Comparison of ENCODE assay signal across 7 cellular contexts in genomic region chrX:132092439-132093065, GRCh38. TPM values are rescaled to one million over a fixed set of nuclear protein-coding genes. Genes with fewer than 3 reads are reported as not detected.
DNase-seq lines count a peak whose midpoint lies in the region; FAIRE-seq and TF ChIP-seq lines count a peak whose summit lies in the region.

No MANE protein-coding gene starts in this region.

- POLR2A ChIA-PET in HEK293 (lab: Yijun Ruan, JAX) (interaction anchor here (1.0 kb wide), 1 partner anchor 127 kb away, joined by 3 read pairs; the partner anchor contains the start of gene RAP2C), MCF 10A (lab: Yijun Ruan, JAX) (interaction anchor here (0.6 to 1.5 kb wide), 3 partner anchors 118 to 175 kb away, joined by 3 to 17 read pairs (median 4); partner anchors contain the start of gene RAP2C)

- no peak overlapping the region for H3K4me3 ChIP-seq in HEK293 (ENCODE audit: low read depth, low read length)
- no peak overlapping the region for H3K4me3 ChIP-seq in kidney (ENCODE audit: low read length in 2 of 2)

- peak; percentile 6 for DNase-seq in NCI-H1417 treated with DMSO at 0.1 percent for 48 hours (lab: John Stamatoyannopoulos, UW)
- DNase-seq in UCSD-AML1 (lab: John Stamatoyannopoulos, UW; ENCODE audit: unreplicated experiment): peak; percentile 33
- peak; percentile 73 for DNase-seq in MCF 10A (ENCODE audit: unreplicated experiment)
- DNase-seq in kidney: no peak
- peak; percentile 1 to 9 (median 8) for DNase-seq in stimulated activated CD4-positive, alpha-beta T cell treated with anti-CD3 and anti-CD28 coated beads, TNF-alpha, amount 100 ng/mL, for 1 hour (ENCODE audit: low read depth in 3 of 3, low spot score in 1 of 3)

- CTCF ChIA-PET in HEK293 (lab: Yijun Ruan, JAX) (interaction anchor here (0.5 to 4.9 kb wide), 32 partner anchors 9 to 1122 kb away, joined by 3 to 35 read pairs (median 3); partner anchors contain the start of gene RAP2C), MCF 10A (lab: Yijun Ruan, JAX) (interaction anchor here (0.5 to 2.8 kb wide), 27 partner anchors 11 to 682 kb away, joined by 3 to 35 read pairs (median 3); partner anchors contain the start of gene RAP2C)

- no peaks in the 10 kb centered on the region for H3K9me3 Mint-ChIP-seq in MCF 10A (ENCODE audit: unreplicated experiment)

- no peak overlapping the region for H3K27ac Mint-ChIP-seq in MCF 10A (ENCODE audit: low read depth, unreplicated experiment)

- BruUV-seq in MCF 10A (replicated peaks; lab: Mats Ljungman, UMichigan): no TSS peak

- FAIRE-seq in kidney (lab: Jason Lieb, UNC): peak; percentile 81

- peaks cover 6% of the 10 kb centered on the region for H3K4me1 Mint-ChIP-seq in MCF 10A (ENCODE audit: insufficient read depth, unreplicated experiment)

- no peaks in the 10 kb centered on the region for H3K36me3 ChIP-seq in HEK293 (ENCODE audit: control insufficient read depth in 2 of 2, insufficient read depth in 1 of 2, low read length in 2 of 2)
- no peaks in the 10 kb centered on the region for H3K36me3 ChIP-seq in kidney (ENCODE audit: control insufficient read depth in 1 of 2, insufficient read depth in 2 of 2, low read length in 2 of 2)

- H3K36me3 Mint-ChIP-seq in MCF 10A (ENCODE audit: insufficient read depth, unreplicated experiment): no peaks in the 10 kb centered on the region

- peaks cover 55% of the 10 kb centered on the region for H3K27me3 Mint-ChIP-seq in MCF 10A (ENCODE audit: insufficient read depth, unreplicated experiment)

- intact Hi-C loops in MCF 10A (cut with micrococcal nuclease): loop anchor here (1.0 to 5.0 kb wide), 2 partner anchors 127 to 525 kb away; partner anchors contain the start of gene RAP2C
- intact Hi-C loops in kidney (cut with DNase I): no loop called here

- peak; percentile 65 for TF ChIP-seq CTCF in GM12874 (IDR thresholded peaks at IDR 0.05; ENCODE audit: insufficient read depth, low read depth, low read length)
- 0 out of 2 replicates have a peak, but pooled peaks have one; percentile 49 for TF ChIP-seq CTCF in HEK293 (tag by site-specific recombination; IDR thresholded peaks at IDR 0.05)
- TF ChIP-seq CTCF in MCF 10A (IDR thresholded peaks at IDR 0.05; ENCODE audit: unreplicated experiment): peak; percentile 80
- TF ChIP-seq CTCF in kidney (IDR thresholded peaks at IDR 0.05; ENCODE audit: borderline replicate concordance, extremely low read depth, insufficient read depth): peak; percentile 77

- H3K9me3 ChIP-seq in HEK293 (ENCODE audit: control insufficient read depth, insufficient read depth, low read depth, low read length): no peaks in the 10 kb centered on the region
- H3K9me3 ChIP-seq in kidney (ENCODE audit: control insufficient read depth in 1 of 2, low read length in 2 of 2): no peaks in the 10 kb centered on the region

- H3K4me1 ChIP-seq in HEK293 (ENCODE audit: control insufficient read depth, insufficient read depth, low read length) (no peaks in the 10 kb centered on the region), kidney (ENCODE audit: control insufficient read depth in 1 of 2, insufficient read depth in 1 of 2, low read depth in 1 of 2, low read length in 2 of 2) (no peaks in the 10 kb centered on the region)

- no peak overlapping the region for H3K4me3 Mint-ChIP-seq in MCF 10A (ENCODE audit: unreplicated experiment)

- no peak overlapping the region for H3K27ac ChIP-seq in HEK293 (ENCODE audit: extremely low read depth, low read depth, low read length)
- H3K27ac ChIP-seq in kidney (ENCODE audit: low read depth in 2 of 2, low read length in 2 of 2): no peak overlapping the region

- no peak overlapping the region for H3K9ac ChIP-seq in kidney (ENCODE audit: low read length in 2 of 2)

TF ChIP-seq in HEK293, 187 proteins besides CTCF, POLR2A, EP300 and RAD21 (continues in another document):
- TF ChIP-seq GLI4 (tag by site-specific recombination; IDR thresholded peaks at IDR 0.05) (peak; percentile 86; the same call in 1 of the 2 replicates), EGR2 (tag by site-specific recombination; IDR thresholded peaks at IDR 0.05; ENCODE audit: low read depth) (no peak), ZNF654 (tag by site-specific recombination; IDR thresholded peaks at IDR 0.05; ENCODE audit: low read depth) (peak; percentile 72), ZNF146 (tag by site-specific recombination; IDR thresholded peaks at IDR 0.05) (no peak), HIC1 (tag by site-specific recombination; IDR thresholded peaks at IDR 0.05) (no peak), KLF1 (tag by site-specific recombination; IDR thresholded peaks at IDR 0.05) (no peak), ZNF785 (tag by site-specific recombination; IDR thresholded peaks at IDR 0.05) (no peak), ZNF112 (tag by site-specific recombination; IDR thresholded peaks at IDR 0.05) (no peak), ZBTB17 (tag by site-specific recombination; IDR thresholded peaks at IDR 0.05) (no peak), ZNF280D (tag by site-specific recombination; IDR thresholded peaks at IDR 0.05) (no peak), ZNF169 (tag by site-specific recombination; IDR thresholded peaks at IDR 0.05) (no peak), MYNN (tag by site-specific recombination; IDR thresholded peaks at IDR 0.05; ENCODE audit: borderline replicate concordance) (no peak), ZNF660 (tag by site-specific recombination; IDR thresholded peaks at IDR 0.05) (0 out of 2 replicates have a peak, but pooled peaks have one; percentile 19), ZSCAN30 (tag by site-specific recombination; IDR thresholded peaks at IDR 0.05) (no peak), ZNF521 (tag by site-specific recombination; IDR thresholded peaks at IDR 0.05) (no peak), ZNF791 (tag by site-specific recombination; IDR thresholded peaks at IDR 0.05) (no peak), ZNF423 (tag by site-specific recombination; IDR thresholded peaks at IDR 0.05) (no peak), ELK4 (IDR thresholded peaks at IDR 0.05; ENCODE audit: borderline replicate concordance, low read depth, low read length) (no peak)
- TF ChIP-seq, protein P1, sequence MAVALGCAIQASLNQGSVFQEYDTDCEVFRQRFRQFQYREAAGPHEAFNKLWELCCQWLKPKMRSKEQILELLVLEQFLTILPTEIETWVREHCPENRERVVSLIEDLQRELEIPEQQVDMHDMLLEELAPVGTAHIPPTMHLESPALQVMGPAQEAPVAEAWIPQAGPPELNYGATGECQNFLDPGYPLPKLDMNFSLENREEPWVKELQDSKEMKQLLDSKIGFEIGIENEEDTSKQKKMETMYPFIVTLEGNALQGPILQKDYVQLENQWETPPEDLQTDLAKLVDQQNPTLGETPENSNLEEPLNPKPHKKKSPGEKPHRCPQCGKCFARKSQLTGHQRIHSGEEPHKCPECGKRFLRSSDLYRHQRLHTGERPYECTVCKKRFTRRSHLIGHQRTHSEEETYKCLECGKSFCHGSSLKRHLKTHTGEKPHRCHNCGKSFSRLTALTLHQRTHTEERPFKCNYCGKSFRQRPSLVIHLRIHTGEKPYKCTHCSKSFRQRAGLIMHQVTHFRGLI (tag by site-specific recombination; IDR thresholded peaks at IDR 0.05): no peak

RNA-seq across cellular contexts. Expression of gene FRMD7, which starts 35.3 kb away (rescaled TPM):
- total RNA-seq in MCF 10A (2022) (not detected in 2 replicates), kidney (0.19 TPM)
- polyA plus RNA-seq in kidney (ENCODE audit: insufficient read depth, low read depth, low replicate concordance): 2.5 TPM
